8 cellular contexts compared by ENCODE assay signal in the genomic region with DNA sequence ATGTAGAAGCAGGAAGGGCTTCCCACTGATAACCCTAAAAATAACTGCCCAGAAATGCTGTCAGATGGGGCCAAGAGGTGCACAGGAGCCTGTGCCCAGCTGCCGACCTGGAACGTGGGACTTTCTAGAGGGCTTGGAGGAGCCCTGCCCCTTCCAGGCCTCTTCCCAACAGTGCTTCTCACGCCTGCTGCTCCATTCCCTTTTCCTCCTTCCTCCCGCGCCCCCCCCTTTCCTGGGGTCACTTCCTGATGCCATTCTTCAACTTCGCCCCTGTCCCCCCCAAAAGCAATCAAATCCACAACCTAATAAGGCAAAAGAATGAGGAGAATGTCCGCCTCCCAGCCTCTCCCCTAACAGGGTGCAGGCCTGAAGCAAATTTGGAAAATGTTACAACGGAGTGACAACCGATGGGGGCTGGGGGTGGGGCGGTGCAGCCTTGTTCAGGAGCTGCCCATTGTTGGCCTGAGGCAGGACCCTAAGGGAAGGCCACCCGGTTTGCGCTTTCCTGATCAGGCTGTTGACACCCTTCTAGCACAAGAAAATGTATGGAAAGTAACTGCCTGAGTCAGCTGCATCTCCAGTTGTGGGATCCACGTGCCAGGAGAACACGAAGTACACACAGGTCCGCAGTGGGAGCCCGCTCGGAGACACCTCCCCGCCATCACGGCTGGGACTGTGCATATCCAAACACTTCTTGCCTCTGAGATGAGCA. TPM values are rescaled to one million over a fixed set of nuclear protein-coding genes. Genes with fewer than 3 reads are reported as not detected.
A peak's percentile ranks its signal among the peaks of the same experiment; 100 is the strongest.
DNase-seq lines count a peak whose midpoint lies in the region; ATAC-seq and TF ChIP-seq lines count a peak whose summit lies in the region.

No MANE protein-coding gene starts in this region.

- no TSS peak for BruUV-seq in Calu3 (replicated peaks; lab: Mats Ljungman, UMichigan)

- no peaks in the 10 kb centered on the region for H3K27me3 ChIP-seq in cardiac muscle cell

- peaks cover 100% of the 10 kb centered on the region for H3K4me1 Mint-ChIP-seq in Calu3 (ENCODE audit: low read depth, unreplicated experiment)
- H3K4me1 Mint-ChIP-seq in T-cell: peaks cover 80 to 90% (median 87%) of the 10 kb centered on the region in 3 donors
- peaks cover 87% of the 10 kb centered on the region for H3K4me1 Mint-ChIP-seq in progenitor cell of endocrine pancreas (ENCODE audit: low read depth)

- H3K27ac ChIP-seq in cardiac muscle cell: peak overlapping the region; percentile 98

- no peaks in the 10 kb centered on the region for H3K9me3 ChIP-seq in cardiac muscle cell (ENCODE audit: low read depth)

- no peak overlapping the region for H3K4me3 ChIP-seq in cardiac muscle cell

- intact Hi-C loops in Calu3 (cut with micrococcal nuclease; ENCODE audit: unreplicated experiment): loop anchor here (2.0 kb wide), 2 partner anchors 17 to 27 kb away; no protein-coding TSS in a partner anchor

- POLR2A ChIA-PET in T-cell (lab: Charles Lee): no interaction called here

- peaks cover 93% of the 10 kb centered on the region for H3K4me1 ChIP-seq in cardiac muscle cell (ENCODE audit: low read depth)

- no peaks in the 10 kb centered on the region for H3K27me3 Mint-ChIP-seq in Calu3 (ENCODE audit: unreplicated experiment)
- H3K27me3 Mint-ChIP-seq in T-cell: peaks cover 3% of the 10 kb centered on the region in 2 donors
- H3K27me3 Mint-ChIP-seq in progenitor cell of endocrine pancreas: no peaks in the 10 kb centered on the region

- H3K27ac Mint-ChIP-seq in Calu3 (ENCODE audit: unreplicated experiment) (peak overlapping the region; percentile 100), T-cell (peak overlapping the region; percentile 23 to 86), progenitor cell of endocrine pancreas (peak overlapping the region; percentile 96)

- ATAC-seq in T-cell (replicated peaks in 1 of 4): no peak

- H3K36me3 Mint-ChIP-seq in Calu3 (ENCODE audit: insufficient read depth, unreplicated experiment) (peaks cover 98% of the 10 kb centered on the region), T-cell (peaks cover 13% of the 10 kb centered on the region), progenitor cell of endocrine pancreas (ENCODE audit: insufficient read depth) (peaks cover 8% of the 10 kb centered on the region)

- H3K4me3 Mint-ChIP-seq in Calu3 (ENCODE audit: low read depth, unreplicated experiment) (peak overlapping the region; percentile 29), T-cell (peak overlapping the region in 1 of 3 donors; percentile 22), progenitor cell of endocrine pancreas (ENCODE audit: low read depth) (no peak overlapping the region)

- peaks cover 4% of the 10 kb centered on the region for H3K36me3 ChIP-seq in cardiac muscle cell

- TF ChIP-seq CTCF in Calu3 (IDR thresholded peaks at IDR 0.05; ENCODE audit: unreplicated experiment) (no peak), cardiac muscle cell (IDR thresholded peaks at IDR 0.05; ENCODE audit: low read depth, low read length) (no peak), progenitor cell of endocrine pancreas (IDR thresholded peaks at IDR 0.05; ENCODE audit: unreplicated experiment) (no peak)

- peak; percentile 84 for DNase-seq in Calu3
- DNase-seq in T-cell: no peak
- DNase-seq in cardiac muscle cell (ENCODE audit: low read depth in 1 of 2, low spot score in 1 of 2): peak; percentile 82 to 83
- no peak for DNase-seq in progenitor cell of endocrine pancreas (ENCODE audit: low spot score, unreplicated experiment)
- DNase-seq in NCI-H1048 (lab: John Stamatoyannopoulos, UW): no peak
- DNase-seq in 8988T: no peak
- no peak for DNase-seq in NCI-H526 (lab: John Stamatoyannopoulos, UW)
- no peak for DNase-seq in NCI-H1105 treated with DMSO at 0.1 percent for 48 hours (lab: John Stamatoyannopoulos, UW)

- CTCF ChIA-PET in Calu3 (lab: Charles Lee): interaction anchor here (0.9 to 2.6 kb wide), 6 partner anchors 7 to 30 kb away, joined by 3 to 10 read pairs (median 4); no protein-coding TSS in a partner anchor
- CTCF ChIA-PET in T-cell (lab: Charles Lee): interaction anchor here in 1 of 2 donors (1.1 kb wide), 1 partner anchor 29 kb away, joined by 3 read pairs; no protein-coding TSS in a partner anchor

- H3K9me3 Mint-ChIP-seq in Calu3 (ENCODE audit: low read depth, unreplicated experiment): no peaks in the 10 kb centered on the region
- H3K9me3 Mint-ChIP-seq in T-cell: no peaks in the 10 kb centered on the region
- H3K9me3 Mint-ChIP-seq in progenitor cell of endocrine pancreas (ENCODE audit: low read depth): no peaks in the 10 kb centered on the region

RNA-seq across cellular contexts. Expression of gene ACTN4, which starts 18.7 kb away (rescaled TPM):
- total RNA-seq in Calu3 (2022): 1,462 and 1,577 TPM in 2 replicates
- 100 to 1,000 TPM in 4 of 5 donors, 10 to 100 TPM in 1; 100.0 to 201 (median 175) TPM for total RNA-seq in T-cell
- total RNA-seq in cardiac muscle cell: 391 and 465 TPM in 2 replicates
- polyA plus RNA-seq in cardiac muscle cell: 70.2 and 77.4 TPM in 2 replicates
- total RNA-seq in progenitor cell of endocrine pancreas: 639 and 657 TPM in 2 replicates

RNA-seq across cellular contexts. Expression of gene EIF3K, which starts 47.1 kb away (rescaled TPM):
- total RNA-seq in Calu3 (2022) (334 and 338 TPM in 2 replicates), T-cell (100 to 1,000 TPM; 317 to 352 (median 319) TPM), cardiac muscle cell (504 and 711 TPM in 2 replicates), progenitor cell of endocrine pancreas (193 and 203 TPM in 2 replicates)
- polyA plus RNA-seq in cardiac muscle cell: 258 and 455 TPM in 2 replicates

RNA-seq across cellular contexts. Expression of gene MAP4K1, which starts 48.4 kb away (rescaled TPM):
- total RNA-seq in Calu3 (2022): 1.2 TPM in 1 of 2 replicates, not detected in the other
- total RNA-seq in T-cell: 100 to 1,000 TPM; 243 to 417 (median 329) TPM
- 2.4 and 3.9 TPM in 2 replicates for total RNA-seq in cardiac muscle cell
- 4.6 and 7.7 TPM in 2 replicates for polyA plus RNA-seq in cardiac muscle cell
- total RNA-seq in progenitor cell of endocrine pancreas: 6.7 and 10.9 TPM in 2 replicates

Comparison
In these comparisons a context has a peak if more than half of its experiments do, and no peak if none do; other contexts are left out.
1. DNase-seq: peak in Calu3 (single experiment) and cardiac muscle cell (2 of 2); none in T-cell (0 of 34), progenitor cell of endocrine pancreas (single experiment), NCI-H1048 (single experiment), 8988T (single experiment), NCI-H526 (0 of 2) and NCI-H1105 treated with DMSO at 0.1 percent for 48 hours (single experiment).
2. RNA of gene MAP4K1, which starts 48.4 kb away (total RNA-seq): 243 to 417 TPM in T-cell; 6.7 to 10.9 TPM in progenitor cell of endocrine pancreas, 2.4 to 3.9 TPM in cardiac muscle cell and 1.2 TPM in Calu3; every median in the first group is over 10 times any median in the second.
3. Peak in every context shown above with its lines, with median percentiles within 50 percentile points of each other: H3K27ac Mint-ChIP-seq.